Comparison of ENCODE assay signal across 13 cellular contexts in genomic region chr15:70164910-70165791, GRCh38.
DNase-seq lines count a peak whose midpoint lies in the region; ATAC-seq and TF ChIP-seq lines count a peak whose summit lies in the region.
"Had no signal": no experiment of that assay in that cellular context is flagged by ENCODE, and none has a peak within 500 bp of the region (broad histone marks: within the 10 kb centered on the region; RNA-seq: fewer than 3 reads in every experiment).

No MANE protein-coding gene starts in this region.

- TF ChIP-seq CTCF in GM23338 (conservative IDR thresholded peaks at IDR 0.05; ENCODE audit: low read depth in 2 of 2) (no peak), chondrocyte (IDR thresholded peaks at IDR 0.05) (no peak), right lobe of liver (IDR thresholded peaks at IDR 0.05) (no peak), psoas muscle (IDR thresholded peaks at IDR 0.05) (no peak)

- H3K27me3 Mint-ChIP-seq in GM23338 (ENCODE audit: insufficient read depth, low read depth, poor library complexity): peaks cover 6% of the 10 kb centered on the region
- peaks cover 4% of the 10 kb centered on the region for H3K27me3 Mint-ChIP-seq in chondrocyte (ENCODE audit: low read depth)

- no peaks in the 10 kb centered on the region for H3K9me2 ChIP-seq in GM23338 (ENCODE audit: insufficient read depth)

- no peaks in the 10 kb centered on the region for H4K20me1 ChIP-seq in GM23338 (replicated peaks; ENCODE audit: insufficient read depth)

- no peaks in the 10 kb centered on the region for H3K4me1 ChIP-seq in GM23338 (ENCODE audit: insufficient read depth)
- peaks cover 0 to 25% (median 15%) of the 10 kb centered on the region in 4 donors for H3K4me1 ChIP-seq in right lobe of liver
- peaks cover 41% of the 10 kb centered on the region for H3K4me1 ChIP-seq in psoas muscle
- H3K4me1 ChIP-seq: colonic mucosa had no signal

- no peaks in the 10 kb centered on the region for H3K79me2 ChIP-seq in GM23338 (replicated peaks; ENCODE audit: insufficient read depth)

- no peak overlapping the region for H3K4me2 ChIP-seq in GM23338

- H3K4me3 ChIP-seq in GM23338 (no peak overlapping the region), right lobe of liver (no peak overlapping the region), psoas muscle (no peak overlapping the region)
- H3K4me3 ChIP-seq: colonic mucosa, skin epidermis had no signal

- H3K4me1 Mint-ChIP-seq in GM23338 (peaks cover 11% of the 10 kb centered on the region; the same call in 2 of the 3 replicates), chondrocyte (ENCODE audit: low read depth) (peaks cover 29% of the 10 kb centered on the region)

- no peaks in the 10 kb centered on the region for H3K36me3 Mint-ChIP-seq in GM23338 (ENCODE audit: low read depth)
- H3K36me3 Mint-ChIP-seq in chondrocyte (ENCODE audit: low read depth): no peaks in the 10 kb centered on the region

- 44% methylated on average over 7 of the region's 16 CpGs for WGBS in right lobe of liver (ENCODE audit: insufficient coverage, low coverage, low lambda C conversion rate, missing lambda C conversion rate)
- 38 to 48% (median 41%) methylated on average over 16 of the region's 16 CpGs for WGBS in psoas muscle, 3 donors

- H3K27ac Mint-ChIP-seq in GM23338: no peak overlapping the region
- peak overlapping the region; percentile 54 for H3K27ac Mint-ChIP-seq in chondrocyte (ENCODE audit: unreplicated experiment)

- H3K9me3 ChIP-seq in right lobe of liver (no peaks in the 10 kb centered on the region), psoas muscle (no peaks in the 10 kb centered on the region)
- H3K9me3 ChIP-seq: colonic mucosa had no signal

- TF ChIP-seq POLR2A in right lobe of liver (IDR thresholded peaks at IDR 0.05): no peak

- H3K36me3 ChIP-seq in GM23338 (ENCODE audit: insufficient read depth) (no peaks in the 10 kb centered on the region), right lobe of liver (no peaks in the 10 kb centered on the region), psoas muscle (ENCODE audit: insufficient read depth in 1 of 2, low read depth in 1 of 2) (no peaks in the 10 kb centered on the region)
- H3K36me3 ChIP-seq: colonic mucosa had no signal

- H3K4me3 Mint-ChIP-seq in GM23338 (no peak overlapping the region), chondrocyte (ENCODE audit: unreplicated experiment) (no peak overlapping the region)

- no peaks in the 10 kb centered on the region for H3K9me3 Mint-ChIP-seq in GM23338
- no peaks in the 10 kb centered on the region for H3K9me3 Mint-ChIP-seq in chondrocyte (ENCODE audit: low read depth)

- H3K27ac ChIP-seq in GM23338 (ENCODE audit: low read depth) (no peak overlapping the region), right lobe of liver (peak overlapping the region; percentile 65 to 96 (median 80)), psoas muscle (peak overlapping the region; percentile 82)
- H3K27ac ChIP-seq: colonic mucosa, skin epidermis, VCaP had no signal

- peak; percentile 68 for ATAC-seq in GM23338
- peak; percentile 84 to 92 (median 86) for ATAC-seq in right lobe of liver
- ATAC-seq in psoas muscle: peak; percentile 33 to 47 (median 36)
- ATAC-seq in activated CD4-positive, CD25-positive, alpha-beta regulatory T cell treated with anti-CD3 and anti-CD28 coated beads, Interleukin-2, amount 50 U/mL, for 24 hours: no peak
- no peak for ATAC-seq in HG02884 (IDR thresholded peaks at IDR 0.05; ENCODE audit: unreplicated experiment)

- H3F3A ChIP-seq in GM23338 (replicated peaks; ENCODE audit: low read depth): no peaks in the 10 kb centered on the region

- H2AFZ ChIP-seq in GM23338: no peak overlapping the region

- H3K27me3 ChIP-seq in GM23338 (ENCODE audit: insufficient read depth) (no peaks in the 10 kb centered on the region), right lobe of liver (no peaks in the 10 kb centered on the region), psoas muscle (ENCODE audit: insufficient read depth in 3 of 3, low read length in 2 of 3) (no peaks in the 10 kb centered on the region)
- H3K27me3 ChIP-seq: colonic mucosa had no signal

- DNase-seq in GM23338 (ENCODE audit: low spot score) (no peak), chondrocyte (ENCODE audit: low spot score) (peak; percentile 40), right lobe of liver (peak; percentile 86 to 96 (median 94)), psoas muscle (no peak), NCI-H2107 treated with DMSO at 0.1 percent for 48 hours (lab: John Stamatoyannopoulos, UW; ENCODE audit: unreplicated experiment) (no peak), NCI-H1105 (lab: John Stamatoyannopoulos, UW) (no peak)
- DNase-seq: colonic mucosa, midbrain, NCI-H2081 had no signal

- intact Hi-C loops in right lobe of liver (cut with DNase I): no loop called here
- intact Hi-C loops in psoas muscle (cut with DNase I): loop anchor here in 1 of 2 donors (5.0 kb wide), 1 partner anchor 32 kb away; no protein-coding TSS in a partner anchor

TF ChIP-seq in GM23338, 12 proteins besides CTCF, POLR2A, EP300 and RAD21:
- TF ChIP-seq STAT1 (IDR thresholded peaks at IDR 0.05; ENCODE audit: unreplicated experiment) (no peak), POLR2AphosphoS5 (IDR thresholded peaks at IDR 0.05; ENCODE audit: low read depth) (no peak), JUNB (IDR thresholded peaks at IDR 0.05; ENCODE audit: unreplicated experiment) (no peak), EZH2phosphoT487 (IDR thresholded peaks at IDR 0.05; ENCODE audit: unreplicated experiment) (no peak), ETS1 (IDR thresholded peaks at IDR 0.05) (no peak), ZNF331 (CRISPR knock-in tag; IDR thresholded peaks at IDR 0.05; ENCODE audit: low read depth) (no peak), EZH2 (IDR thresholded peaks at IDR 0.05; ENCODE audit: low read depth, unreplicated experiment) (no peak), NANOG (IDR thresholded peaks at IDR 0.05; ENCODE audit: borderline replicate concordance) (no peak), REST (IDR thresholded peaks at IDR 0.05; ENCODE audit: unreplicated experiment) (no peak), ZNF114 (CRISPR knock-in tag; IDR thresholded peaks at IDR 0.05) (no peak)

Comparison
In these comparisons a context has a peak if more than half of its experiments do, and no peak if none do; other contexts are left out.
1. ATAC-seq: peak in GM23338 (single experiment), right lobe of liver (4 of 4) and psoas muscle (4 of 4); none in activated CD4-positive, CD25-positive, alpha-beta regulatory T cell treated with anti-CD3 and anti-CD28 coated beads, Interleukin-2, amount 50 U/mL, for 24 hours (0 of 2) and HG02884 (single experiment).
2. DNase-seq: peak in chondrocyte (single experiment) and right lobe of liver (3 of 3); none in GM23338 (single experiment), psoas muscle (0 of 2), NCI-H2107 treated with DMSO at 0.1 percent for 48 hours (single experiment) and NCI-H1105 (single experiment).